29 cellular contexts compared by ENCODE assay signal in genomic region chrX:88746925-88747324, GRCh38. TPM values are rescaled to one million over a fixed set of nuclear protein-coding genes. Genes with fewer than 3 reads are reported as not detected.
DNase-seq lines count a peak whose midpoint lies in the region; ATAC-seq, FAIRE-seq and TF ChIP-seq lines count a peak whose summit lies in the region.
"Had no signal": no experiment of that assay in that cellular context is flagged by ENCODE, and none has a peak within 500 bp of the region (broad histone marks: within the 10 kb centered on the region; RNA-seq: fewer than 3 reads in every experiment).

CPXCR1 (plus strand) TSS chrX:88747225; CDS start chrX:88753415, 6,190 bp downstream.

- H4K20me1 ChIP-seq in KMS-11 (ENCODE audit: insufficient read depth) (no peaks in the 10 kb centered on the region), astrocyte (ENCODE audit: insufficient read depth, low read length) (no peaks in the 10 kb centered on the region)
- H4K20me1 ChIP-seq: BLaER1 treated with 17β-estradiol and CSF1 and Interleukin-3, amounts not matched to agents 10 nM and 100 nM had no signal

- H3K4me2 ChIP-seq in KMS-11 (peak within 1 kb of the TSS; percentile 31; the same call in 1 of the 2 replicates), astrocyte (ENCODE audit: low read length) (no peak within 1 kb of the TSS)
- H3K4me2 ChIP-seq: A549; BLaER1 treated with 17β-estradiol and CSF1 and Interleukin-3, amounts not matched to agents 10 nM and 100 nM had no signal

- H3K27ac Mint-ChIP-seq in activated naive CD4-positive, alpha-beta T cell treated with anti-CD3 and anti-CD28 coated beads, Interleukin-2, amount 10 ng/mL, durations not matched to agents 7 days and 5 days, result peak within 1 kb of the TSS; percentile 58
- peak within 1 kb of the TSS in 1 of 8 donors; percentile 2 for H3K27ac Mint-ChIP-seq in CD8-positive, alpha-beta memory T cell
- no peak within 1 kb of the TSS for H3K27ac Mint-ChIP-seq in astrocyte (ENCODE audit: unreplicated experiment)
- H3K27ac Mint-ChIP-seq in activated CD8-positive, alpha-beta T cell treated with anti-CD3 and anti-CD28 coated beads, Interleukin-2, amount 10 ng/mL, durations not matched to agents 7 days and 5 days, result no peak within 1 kb of the TSS
- H3K27ac Mint-ChIP-seq: CD14-positive monocyte; CD4-positive, alpha-beta T cell had no signal

- no peaks in the 10 kb centered on the region for H3K36me3 Mint-ChIP-seq in activated naive CD4-positive, alpha-beta T cell treated with anti-CD3 and anti-CD28 coated beads, Interleukin-2, amount 10 ng/mL, durations not matched to agents 7 days and 5 days
- no peaks in the 10 kb centered on the region for H3K36me3 Mint-ChIP-seq in CD8-positive, alpha-beta memory T cell
- H3K36me3 Mint-ChIP-seq in astrocyte (ENCODE audit: low read depth, unreplicated experiment), result no peaks in the 10 kb centered on the region
- H3K36me3 Mint-ChIP-seq in activated CD8-positive, alpha-beta T cell treated with anti-CD3 and anti-CD28 coated beads, Interleukin-2, amount 10 ng/mL, durations not matched to agents 7 days and 5 days (ENCODE audit: low read depth), result no peaks in the 10 kb centered on the region
- H3K36me3 Mint-ChIP-seq: CD14-positive monocyte had no signal

- ATAC-seq in activated CD8-positive, alpha-beta T cell treated with anti-CD3 and anti-CD28 coated beads, Interleukin-2, amount 10 ng/mL, durations not matched to agents 7 days and 5 days, result no peak
- ATAC-seq in GM18909 (IDR thresholded peaks at IDR 0.05; ENCODE audit: poor library complexity, unreplicated experiment), result no peak
- ATAC-seq: A549 had no signal

- CTCF ChIA-PET in activated naive CD4-positive, alpha-beta T cell treated with anti-CD3 and anti-CD28 coated beads, Interleukin-2, amount 10 ng/mL, durations not matched to agents 7 days and 5 days (lab: Charles Lee), result no interaction called here
- CTCF ChIA-PET in CD8-positive, alpha-beta memory T cell (lab: Charles Lee), result no interaction called here
- CTCF ChIA-PET in activated CD8-positive, alpha-beta T cell treated with anti-CD3 and anti-CD28 coated beads, Interleukin-2, amount 10 ng/mL, durations not matched to agents 7 days and 5 days (lab: Charles Lee), result no interaction called here

- H3K4me1 Mint-ChIP-seq in activated naive CD4-positive, alpha-beta T cell treated with anti-CD3 and anti-CD28 coated beads, Interleukin-2, amount 10 ng/mL, durations not matched to agents 7 days and 5 days, result no peaks in the 10 kb centered on the region
- H3K4me1 Mint-ChIP-seq in CD8-positive, alpha-beta memory T cell, result peaks cover 0 to 2% (median 0%) of the 10 kb centered on the region in 3 donors
- no peaks in the 10 kb centered on the region for H3K4me1 Mint-ChIP-seq in astrocyte (ENCODE audit: low read depth, unreplicated experiment)
- H3K4me1 Mint-ChIP-seq in activated CD8-positive, alpha-beta T cell treated with anti-CD3 and anti-CD28 coated beads, Interleukin-2, amount 10 ng/mL, durations not matched to agents 7 days and 5 days (ENCODE audit: low read depth), result no peaks in the 10 kb centered on the region
- H3K4me1 Mint-ChIP-seq: CD14-positive monocyte had no signal

- no peak within 1 kb of the TSS for H3K27ac ChIP-seq in CD8-positive, alpha-beta memory T cell (ENCODE audit: low read depth, low read length)
- H3K27ac ChIP-seq in KMS-11 (no peak within 1 kb of the TSS), astrocyte (ENCODE audit: low read depth, low read length) (no peak within 1 kb of the TSS)
- H3K27ac ChIP-seq: A549; BLaER1 treated with 17β-estradiol and CSF1 and Interleukin-3, amounts not matched to agents 10 nM and 100 nM; GM23248 had no signal

- H3K79me2 ChIP-seq in KMS-11 (ENCODE audit: insufficient read depth, low read depth) (no peaks in the 10 kb centered on the region), astrocyte (ENCODE audit: insufficient read depth, low read length) (no peaks in the 10 kb centered on the region)

- no peaks in the 10 kb centered on the region for H3K27me3 ChIP-seq in CD8-positive, alpha-beta memory T cell (ENCODE audit: insufficient read depth, low read length, poor library complexity, severe bottlenecking)
- H3K27me3 ChIP-seq in KMS-11 (ENCODE audit: insufficient read depth, low read depth) (no peaks in the 10 kb centered on the region), astrocyte (ENCODE audit: insufficient read depth, low read length) (no peaks in the 10 kb centered on the region)
- H3K27me3 ChIP-seq: BE2C had no signal

- peak; percentile 32 for FAIRE-seq in astrocyte (lab: Jason Lieb, UNC)
- FAIRE-seq: A549, GM12891, GM18507, GM19239, H1 had no signal

- H3K4me3 Mint-ChIP-seq in activated naive CD4-positive, alpha-beta T cell treated with anti-CD3 and anti-CD28 coated beads, Interleukin-2, amount 10 ng/mL, durations not matched to agents 7 days and 5 days, result no peak within 1 kb of the TSS
- peak within 1 kb of the TSS in 4 of 7 donors; percentile 0 to 64 (median 18) for H3K4me3 Mint-ChIP-seq in CD8-positive, alpha-beta memory T cell
- H3K4me3 Mint-ChIP-seq in astrocyte (ENCODE audit: unreplicated experiment), result no peak within 1 kb of the TSS
- H3K4me3 Mint-ChIP-seq in activated CD8-positive, alpha-beta T cell treated with anti-CD3 and anti-CD28 coated beads, Interleukin-2, amount 10 ng/mL, durations not matched to agents 7 days and 5 days, result no peak within 1 kb of the TSS
- H3K4me3 Mint-ChIP-seq: CD14-positive monocyte; CD4-positive, alpha-beta T cell had no signal

- no peaks in the 10 kb centered on the region for H3K36me3 ChIP-seq in CD8-positive, alpha-beta memory T cell (ENCODE audit: insufficient read depth, low read length)
- no peaks in the 10 kb centered on the region for H3K36me3 ChIP-seq in KMS-11 (ENCODE audit: insufficient read depth)
- no peaks in the 10 kb centered on the region for H3K36me3 ChIP-seq in astrocyte (ENCODE audit: insufficient read depth, low read length)
- H3K36me3 ChIP-seq: BE2C; BLaER1 treated with 17β-estradiol and CSF1 and Interleukin-3, amounts not matched to agents 10 nM and 100 nM had no signal

- DNase-seq in activated naive CD4-positive, alpha-beta T cell treated with anti-CD3 and anti-CD28 coated beads, Interleukin-2, amount 10 ng/mL, durations not matched to agents 7 days and 5 days, result no peak
- no peak for DNase-seq in activated naive CD4-positive, alpha-beta T cell treated with Interleukin-2 at 50 U/mL for 16 hours
- DNase-seq in CD8-positive, alpha-beta memory T cell, result no peak
- no peak for DNase-seq in astrocyte (ENCODE audit: low read depth)
- no peak for DNase-seq in activated CD8-positive, alpha-beta T cell treated with anti-CD3 and anti-CD28 coated beads, Interleukin-2, amount 10 ng/mL, durations not matched to agents 7 days and 5 days
- DNase-seq in cerebellum (ENCODE audit: low spot score), result no peak
- DNase-seq: 8988T; ACHN; AML-193; BE2C; Caco-2; CD4-positive, alpha-beta T cell; DMS153; DMS79; GF-D8; GM23248; H7; HCEC 1CT had no signal

- H3K9me3 ChIP-seq in CD8-positive, alpha-beta memory T cell (ENCODE audit: low read length), result no peaks in the 10 kb centered on the region
- no peaks in the 10 kb centered on the region for H3K9me3 ChIP-seq in astrocyte (ENCODE audit: insufficient read depth, low read depth, low read length)
- H3K9me3 ChIP-seq: A549, BE2C, Caco-2 had no signal

- H3K4me3 ChIP-seq in CD8-positive, alpha-beta memory T cell (ENCODE audit: low read length), result no peak within 1 kb of the TSS
- no peak within 1 kb of the TSS for H3K4me3 ChIP-seq in KMS-11 (IDR thresholded peaks at IDR 0.05; ENCODE audit: insufficient read depth, low read depth, low read length)
- H3K4me3 ChIP-seq in astrocyte (ENCODE audit: insufficient read depth, low read depth, low read length), result no peak within 1 kb of the TSS
- H3K4me3 ChIP-seq: A549; BLaER1 treated with 17β-estradiol and CSF1 and Interleukin-3, amounts not matched to agents 10 nM and 100 nM; GM23248 had no signal

- 0 out of 2 replicates have a peak within 1 kb of the TSS, but pooled peaks have one; percentile 14 for H3K9ac ChIP-seq in KMS-11
- no peak within 1 kb of the TSS for H3K9ac ChIP-seq in astrocyte (ENCODE audit: low read length)
- H3K9ac ChIP-seq: BLaER1 treated with 17β-estradiol and CSF1 and Interleukin-3, amounts not matched to agents 10 nM and 100 nM; GM23248 had no signal

- H2AFZ ChIP-seq in KMS-11 (ENCODE audit: low read depth) (peak within 1 kb of the TSS; percentile 73), astrocyte (ENCODE audit: low read depth, low read length) (no peak within 1 kb of the TSS)
- H2AFZ ChIP-seq: GM23248 had no signal

- no peaks in the 10 kb centered on the region for H3K27me3 Mint-ChIP-seq in activated naive CD4-positive, alpha-beta T cell treated with anti-CD3 and anti-CD28 coated beads, Interleukin-2, amount 10 ng/mL, durations not matched to agents 7 days and 5 days
- no peaks in the 10 kb centered on the region for H3K27me3 Mint-ChIP-seq in CD8-positive, alpha-beta memory T cell
- no peaks in the 10 kb centered on the region for H3K27me3 Mint-ChIP-seq in astrocyte (ENCODE audit: low read depth, unreplicated experiment)
- H3K27me3 Mint-ChIP-seq in activated CD8-positive, alpha-beta T cell treated with anti-CD3 and anti-CD28 coated beads, Interleukin-2, amount 10 ng/mL, durations not matched to agents 7 days and 5 days (ENCODE audit: low read depth), result no peaks in the 10 kb centered on the region
- H3K27me3 Mint-ChIP-seq: CD4-positive, alpha-beta T cell had no signal

- POLR2A ChIA-PET in CD8-positive, alpha-beta memory T cell (lab: Charles Lee), result no interaction called here
- POLR2A ChIA-PET in activated CD8-positive, alpha-beta T cell treated with anti-CD3 and anti-CD28 coated beads, Interleukin-2, amount 10 ng/mL, durations not matched to agents 7 days and 5 days (lab: Charles Lee), result no interaction called here

- H3K4me1 ChIP-seq in CD8-positive, alpha-beta memory T cell (ENCODE audit: insufficient read depth, low read length), result no peaks in the 10 kb centered on the region
- H3K4me1 ChIP-seq in KMS-11 (ENCODE audit: low read depth, poor library complexity, severe bottlenecking) (no peaks in the 10 kb centered on the region), astrocyte (ENCODE audit: insufficient read depth, low read length) (no peaks in the 10 kb centered on the region)
- H3K4me1 ChIP-seq: A549; BE2C; BLaER1 treated with 17β-estradiol and CSF1 and Interleukin-3, amounts not matched to agents 10 nM and 100 nM; Caco-2 had no signal

- TF ChIP-seq CTCF in KMS-11 (conservative IDR thresholded peaks at IDR 0.05; ENCODE audit: low read depth, low read length) (no peak), astrocyte (IDR thresholded peaks at IDR 0.05; ENCODE audit: insufficient read depth, low read depth, low read length) (no peak)

- peaks cover 8% of the 10 kb centered on the region for H3K9me3 Mint-ChIP-seq in activated naive CD4-positive, alpha-beta T cell treated with anti-CD3 and anti-CD28 coated beads, Interleukin-2, amount 10 ng/mL, durations not matched to agents 7 days and 5 days
- H3K9me3 Mint-ChIP-seq in CD8-positive, alpha-beta memory T cell, result peaks cover 0 to 4% (median 3%) of the 10 kb centered on the region in 5 donors
- H3K9me3 Mint-ChIP-seq in astrocyte (ENCODE audit: unreplicated experiment), result no peaks in the 10 kb centered on the region
- no peaks in the 10 kb centered on the region for H3K9me3 Mint-ChIP-seq in activated CD8-positive, alpha-beta T cell treated with anti-CD3 and anti-CD28 coated beads, Interleukin-2, amount 10 ng/mL, durations not matched to agents 7 days and 5 days (ENCODE audit: insufficient read depth)
- H3K9me3 Mint-ChIP-seq: CD4-positive, alpha-beta T cell had no signal

RNA-seq across cellular contexts. Expression of gene CPXCR1, which starts in this region (rescaled TPM):
- not detected for total RNA-seq in CD8-positive, alpha-beta memory T cell
- polyA plus RNA-seq in CD8-positive, alpha-beta memory T cell, result not detected
- total RNA-seq in astrocyte (not detected in 2 replicates), cerebellum (not detected)
- not detected for total RNA-seq in activated CD8-positive, alpha-beta T cell treated with anti-CD3 and anti-CD28 coated beads, Interleukin-2, amount 10 ng/mL, durations not matched to agents 7 days and 5 days
- total RNA-seq: Caco-2; CD4-positive, alpha-beta T cell; Daoy; G401; GM23248; H1; H7 had no signal
- polyA plus RNA-seq: A549, CD14-positive monocyte, GM23248, H1 had no signal

Comparison
In these comparisons a context has a peak if more than half of its experiments do, and no peak if none do; other contexts are left out.
1. H3K4me3 Mint-ChIP-seq: peak in CD8-positive, alpha-beta memory T cell (4 of 7); none in activated naive CD4-positive, alpha-beta T cell treated with anti-CD3 and anti-CD28 coated beads, Interleukin-2, amount 10 ng/mL, durations not matched to agents 7 days and 5 days (single experiment), astrocyte (single experiment) and activated CD8-positive, alpha-beta T cell treated with anti-CD3 and anti-CD28 coated beads, Interleukin-2, amount 10 ng/mL, durations not matched to agents 7 days and 5 days (single experiment).